8 cellular contexts compared by ENCODE assay signal in the genomic region with DNA sequence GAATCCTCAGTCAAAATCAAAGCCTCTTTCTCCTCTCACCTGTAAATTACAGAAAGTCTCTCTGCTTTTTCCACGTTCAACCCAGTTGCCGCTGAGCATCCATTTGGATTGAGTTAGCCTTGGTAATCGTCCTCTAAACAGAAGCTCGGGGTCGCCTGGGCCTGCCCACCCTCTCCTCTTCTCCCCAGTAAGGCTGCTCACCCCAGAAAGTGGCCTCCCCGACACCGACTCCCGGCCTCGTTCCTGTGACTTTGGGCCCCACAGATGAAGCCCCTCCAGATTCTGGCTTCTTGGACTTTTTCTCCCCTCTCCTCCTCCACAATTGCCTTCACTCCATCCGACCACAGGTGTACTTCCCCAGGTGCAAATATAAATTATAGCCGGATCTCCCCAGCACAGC.
"Had no signal": no experiment of that assay in that cellular context is flagged by ENCODE, and none has a peak within 500 bp of the region (broad histone marks: within the 10 kb centered on the region; RNA-seq: fewer than 3 reads in every experiment).

No MANE protein-coding gene starts in this region.

- H3K9me3 ChIP-seq: HAP-1 had no signal

- ATAC-seq: HCT116, HepG2 had no signal

- H3K4me3 ChIP-seq: GM23248, HAP-1 had no signal

- H3K36me3 ChIP-seq: HAP-1 had no signal

- H3K27ac ChIP-seq: GM23248, HL-60 had no signal

- FAIRE-seq: HepG2 had no signal

- H3K4me1 ChIP-seq: HAP-1 had no signal

- DNase-seq: GM23248, GOT3, H7, HFFc6 had no signal

- H3K9ac ChIP-seq: GM23248 had no signal
